Comparison of ENCODE assay signal across 1 cellular context in the genomic region with DNA sequence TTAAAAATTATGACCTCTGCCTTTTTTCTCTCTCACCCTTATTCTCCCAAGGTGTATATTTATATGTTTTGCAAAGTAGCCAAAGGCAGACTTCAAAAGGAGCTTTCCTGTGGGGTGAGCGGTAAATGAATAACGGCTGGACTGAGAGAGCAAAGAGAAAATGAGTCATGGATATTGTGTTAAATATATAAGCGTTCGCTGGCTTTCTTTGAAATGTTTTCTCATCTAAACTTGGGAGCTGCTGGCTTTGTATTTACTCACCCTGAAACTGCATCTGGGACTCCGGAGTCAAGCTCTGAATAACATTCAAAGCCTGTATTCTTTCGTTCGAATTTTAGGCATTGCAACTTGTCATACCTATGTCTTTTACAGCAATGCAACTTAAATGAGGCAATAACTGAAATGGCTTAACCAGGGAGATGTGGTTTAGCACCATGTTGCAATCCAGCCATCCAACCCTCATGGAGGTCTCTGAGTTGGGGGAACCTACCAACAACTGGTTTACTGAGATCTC.
TF ChIP-seq lines count a peak whose summit lies in the region.

No MANE protein-coding gene starts in this region.

TF ChIP-seq in HepG2, 621 proteins besides CTCF, POLR2A, EP300 and RAD21 (continued from another document and continues in another):
- TF ChIP-seq, protein P1, sequence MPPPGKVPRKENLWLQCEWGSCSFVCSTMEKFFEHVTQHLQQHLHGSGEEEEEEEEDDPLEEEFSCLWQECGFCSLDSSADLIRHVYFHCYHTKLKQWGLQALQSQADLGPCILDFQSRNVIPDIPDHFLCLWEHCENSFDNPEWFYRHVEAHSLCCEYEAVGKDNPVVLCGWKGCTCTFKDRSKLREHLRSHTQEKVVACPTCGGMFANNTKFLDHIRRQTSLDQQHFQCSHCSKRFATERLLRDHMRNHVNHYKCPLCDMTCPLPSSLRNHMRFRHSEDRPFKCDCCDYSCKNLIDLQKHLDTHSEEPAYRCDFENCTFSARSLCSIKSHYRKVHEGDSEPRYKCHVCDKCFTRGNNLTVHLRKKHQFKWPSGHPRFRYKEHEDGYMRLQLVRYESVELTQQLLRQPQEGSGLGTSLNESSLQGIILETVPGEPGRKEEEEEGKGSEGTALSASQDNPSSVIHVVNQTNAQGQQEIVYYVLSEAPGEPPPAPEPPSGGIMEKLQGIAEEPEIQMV (CRISPR knock-in tag; IDR thresholded peaks at IDR 0.05; ENCODE audit: low read depth): no peak
- TF ChIP-seq NFYC (CRISPR knock-in tag; IDR thresholded peaks at IDR 0.05): no peak
- peak in 1 of 2 experiments; percentile 10; a peak in 1 of 4 replicates for TF ChIP-seq NR2F1 (CRISPR knock-in tag; IDR thresholded peaks at IDR 0.05)
- TF ChIP-seq, protein P2, sequence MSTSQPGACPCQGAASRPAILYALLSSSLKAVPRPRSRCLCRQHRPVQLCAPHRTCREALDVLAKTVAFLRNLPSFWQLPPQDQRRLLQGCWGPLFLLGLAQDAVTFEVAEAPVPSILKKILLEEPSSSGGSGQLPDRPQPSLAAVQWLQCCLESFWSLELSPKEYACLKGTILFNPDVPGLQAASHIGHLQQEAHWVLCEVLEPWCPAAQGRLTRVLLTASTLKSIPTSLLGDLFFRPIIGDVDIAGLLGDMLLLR (CRISPR knock-in tag; IDR thresholded peaks at IDR 0.05): no peak
- no peak for TF ChIP-seq CAMTA2 (CRISPR knock-in tag; IDR thresholded peaks at IDR 0.05; ENCODE audit: borderline replicate concordance)
- TF ChIP-seq GATA4 (IDR thresholded peaks at IDR 0.05; ENCODE audit: borderline replicate concordance, low read depth): no peak
- no peak for TF ChIP-seq ZNF619 (CRISPR knock-in tag; IDR thresholded peaks at IDR 0.05)
- TF ChIP-seq SAP130 (CRISPR knock-in tag; IDR thresholded peaks at IDR 0.05; ENCODE audit: low read depth): peak; percentile 77
- no peak for TF ChIP-seq SMARCE1 (IDR thresholded peaks at IDR 0.05; ENCODE audit: borderline replicate concordance)
- TF ChIP-seq YY1 (IDR thresholded peaks at IDR 0.05; ENCODE audit: insufficient read depth, insufficient replicate concordance, low read depth, low read length): no peak
- TF ChIP-seq ZNF816 (CRISPR knock-in tag; IDR thresholded peaks at IDR 0.05; ENCODE audit: borderline replicate concordance): peak; percentile 73; the same call in 1 of the 2 replicates
- no peak for TF ChIP-seq RXRA (CRISPR knock-in tag; IDR thresholded peaks at IDR 0.05)
- no peak for TF ChIP-seq NFKBIZ (CRISPR knock-in tag; IDR thresholded peaks at IDR 0.05)
- no peak for TF ChIP-seq CBX2 (IDR thresholded peaks at IDR 0.05; ENCODE audit: low read depth, low read length)
- TF ChIP-seq CBX2 (CRISPR knock-in tag; IDR thresholded peaks at IDR 0.05; ENCODE audit: low read depth): no peak
- no peak for TF ChIP-seq ZNF136 (CRISPR knock-in tag; IDR thresholded peaks at IDR 0.05; ENCODE audit: low read depth)
- no peak; the same call in 1 of the 2 replicates for TF ChIP-seq KMT2A (CRISPR knock-in tag; IDR thresholded peaks at IDR 0.05)
- no peak for TF ChIP-seq SCMH1 (CRISPR knock-in tag; IDR thresholded peaks at IDR 0.05; ENCODE audit: borderline replicate concordance)
- TF ChIP-seq AHR (CRISPR knock-in tag; IDR thresholded peaks at IDR 0.05): no peak
- no peak for TF ChIP-seq ZNF567 (CRISPR knock-in tag; IDR thresholded peaks at IDR 0.05; ENCODE audit: borderline replicate concordance)
- no peak for TF ChIP-seq STAT5B (CRISPR knock-in tag; IDR thresholded peaks at IDR 0.05)
- no peak for TF ChIP-seq MXD4 (CRISPR knock-in tag; IDR thresholded peaks at IDR 0.05)
- TF ChIP-seq ZFP37 (CRISPR knock-in tag; IDR thresholded peaks at IDR 0.05; ENCODE audit: borderline replicate concordance): 0 out of 2 replicates have a peak, but pooled peaks have one; percentile 54
- TF ChIP-seq, protein P3, sequence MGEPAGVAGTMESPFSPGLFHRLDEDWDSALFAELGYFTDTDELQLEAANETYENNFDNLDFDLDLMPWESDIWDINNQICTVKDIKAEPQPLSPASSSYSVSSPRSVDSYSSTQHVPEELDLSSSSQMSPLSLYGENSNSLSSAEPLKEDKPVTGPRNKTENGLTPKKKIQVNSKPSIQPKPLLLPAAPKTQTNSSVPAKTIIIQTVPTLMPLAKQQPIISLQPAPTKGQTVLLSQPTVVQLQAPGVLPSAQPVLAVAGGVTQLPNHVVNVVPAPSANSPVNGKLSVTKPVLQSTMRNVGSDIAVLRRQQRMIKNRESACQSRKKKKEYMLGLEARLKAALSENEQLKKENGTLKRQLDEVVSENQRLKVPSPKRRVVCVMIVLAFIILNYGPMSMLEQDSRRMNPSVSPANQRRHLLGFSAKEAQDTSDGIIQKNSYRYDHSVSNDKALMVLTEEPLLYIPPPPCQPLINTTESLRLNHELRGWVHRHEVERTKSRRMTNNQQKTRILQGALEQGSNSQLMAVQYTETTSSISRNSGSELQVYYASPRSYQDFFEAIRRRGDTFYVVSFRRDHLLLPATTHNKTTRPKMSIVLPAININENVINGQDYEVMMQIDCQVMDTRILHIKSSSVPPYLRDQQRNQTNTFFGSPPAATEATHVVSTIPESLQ (CRISPR knock-in tag; conservative IDR thresholded peaks at IDR 0.05): no peak
- TF ChIP-seq, protein P4, sequence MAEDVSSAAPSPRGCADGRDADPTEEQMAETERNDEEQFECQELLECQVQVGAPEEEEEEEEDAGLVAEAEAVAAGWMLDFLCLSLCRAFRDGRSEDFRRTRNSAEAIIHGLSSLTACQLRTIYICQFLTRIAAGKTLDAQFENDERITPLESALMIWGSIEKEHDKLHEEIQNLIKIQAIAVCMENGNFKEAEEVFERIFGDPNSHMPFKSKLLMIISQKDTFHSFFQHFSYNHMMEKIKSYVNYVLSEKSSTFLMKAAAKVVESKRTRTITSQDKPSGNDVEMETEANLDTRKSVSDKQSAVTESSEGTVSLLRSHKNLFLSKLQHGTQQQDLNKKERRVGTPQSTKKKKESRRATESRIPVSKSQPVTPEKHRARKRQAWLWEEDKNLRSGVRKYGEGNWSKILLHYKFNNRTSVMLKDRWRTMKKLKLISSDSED (CRISPR knock-in tag; IDR thresholded peaks at IDR 0.05): no peak
- TF ChIP-seq, protein P5, sequence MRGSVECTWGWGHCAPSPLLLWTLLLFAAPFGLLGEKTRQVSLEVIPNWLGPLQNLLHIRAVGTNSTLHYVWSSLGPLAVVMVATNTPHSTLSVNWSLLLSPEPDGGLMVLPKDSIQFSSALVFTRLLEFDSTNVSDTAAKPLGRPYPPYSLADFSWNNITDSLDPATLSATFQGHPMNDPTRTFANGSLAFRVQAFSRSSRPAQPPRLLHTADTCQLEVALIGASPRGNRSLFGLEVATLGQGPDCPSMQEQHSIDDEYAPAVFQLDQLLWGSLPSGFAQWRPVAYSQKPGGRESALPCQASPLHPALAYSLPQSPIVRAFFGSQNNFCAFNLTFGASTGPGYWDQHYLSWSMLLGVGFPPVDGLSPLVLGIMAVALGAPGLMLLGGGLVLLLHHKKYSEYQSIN (CRISPR knock-in tag; IDR thresholded peaks at IDR 0.05; ENCODE audit: borderline replicate concordance): no peak
- TF ChIP-seq, protein P6, sequence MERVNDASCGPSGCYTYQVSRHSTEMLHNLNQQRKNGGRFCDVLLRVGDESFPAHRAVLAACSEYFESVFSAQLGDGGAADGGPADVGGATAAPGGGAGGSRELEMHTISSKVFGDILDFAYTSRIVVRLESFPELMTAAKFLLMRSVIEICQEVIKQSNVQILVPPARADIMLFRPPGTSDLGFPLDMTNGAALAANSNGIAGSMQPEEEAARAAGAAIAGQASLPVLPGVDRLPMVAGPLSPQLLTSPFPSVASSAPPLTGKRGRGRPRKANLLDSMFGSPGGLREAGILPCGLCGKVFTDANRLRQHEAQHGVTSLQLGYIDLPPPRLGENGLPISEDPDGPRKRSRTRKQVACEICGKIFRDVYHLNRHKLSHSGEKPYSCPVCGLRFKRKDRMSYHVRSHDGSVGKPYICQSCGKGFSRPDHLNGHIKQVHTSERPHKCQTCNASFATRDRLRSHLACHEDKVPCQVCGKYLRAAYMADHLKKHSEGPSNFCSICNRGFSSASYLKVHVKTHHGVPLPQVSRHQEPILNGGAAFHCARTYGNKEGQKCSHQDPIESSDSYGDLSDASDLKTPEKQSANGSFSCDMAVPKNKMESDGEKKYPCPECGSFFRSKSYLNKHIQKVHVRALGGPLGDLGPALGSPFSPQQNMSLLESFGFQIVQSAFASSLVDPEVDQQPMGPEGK (CRISPR knock-in tag; IDR thresholded peaks at IDR 0.05): no peak
- TF ChIP-seq ATM (IDR thresholded peaks at IDR 0.05; ENCODE audit: borderline replicate concordance): no peak
- TF ChIP-seq, protein P7, sequence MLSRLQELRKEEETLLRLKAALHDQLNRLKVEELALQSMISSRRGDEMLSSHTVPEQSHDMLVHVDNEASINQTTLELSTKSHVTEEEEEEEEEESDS (CRISPR knock-in tag; IDR thresholded peaks at IDR 0.05; ENCODE audit: borderline replicate concordance): no peak
- TF ChIP-seq ZNF598 (CRISPR knock-in tag; IDR thresholded peaks at IDR 0.05; ENCODE audit: borderline replicate concordance): no peak
- TF ChIP-seq, protein P8, sequence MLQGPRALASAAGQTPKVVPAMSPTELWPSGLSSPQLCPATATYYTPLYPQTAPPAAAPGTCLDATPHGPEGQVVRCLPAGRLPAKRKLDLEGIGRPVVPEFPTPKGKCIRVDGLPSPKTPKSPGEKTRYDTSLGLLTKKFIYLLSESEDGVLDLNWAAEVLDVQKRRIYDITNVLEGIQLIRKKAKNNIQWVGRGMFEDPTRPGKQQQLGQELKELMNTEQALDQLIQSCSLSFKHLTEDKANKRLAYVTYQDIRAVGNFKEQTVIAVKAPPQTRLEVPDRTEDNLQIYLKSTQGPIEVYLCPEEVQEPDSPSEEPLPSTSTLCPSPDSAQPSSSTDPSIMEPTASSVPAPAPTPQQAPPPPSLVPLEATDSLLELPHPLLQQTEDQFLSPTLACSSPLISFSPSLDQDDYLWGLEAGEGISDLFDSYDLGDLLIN (CRISPR knock-in tag; IDR thresholded peaks at IDR 0.05; ENCODE audit: borderline replicate concordance): no peak
- TF ChIP-seq ZNF652 (CRISPR knock-in tag; IDR thresholded peaks at IDR 0.05; ENCODE audit: borderline replicate concordance, low read depth): no peak
- no peak for TF ChIP-seq NRL (CRISPR knock-in tag; IDR thresholded peaks at IDR 0.05; ENCODE audit: borderline replicate concordance)
- no peak for TF ChIP-seq MAFF (IDR thresholded peaks at IDR 0.05; ENCODE audit: low read depth, low read length)
- TF ChIP-seq ZNF441 (CRISPR knock-in tag; IDR thresholded peaks at IDR 0.05; ENCODE audit: borderline replicate concordance): no peak
- TF ChIP-seq, protein P9, sequence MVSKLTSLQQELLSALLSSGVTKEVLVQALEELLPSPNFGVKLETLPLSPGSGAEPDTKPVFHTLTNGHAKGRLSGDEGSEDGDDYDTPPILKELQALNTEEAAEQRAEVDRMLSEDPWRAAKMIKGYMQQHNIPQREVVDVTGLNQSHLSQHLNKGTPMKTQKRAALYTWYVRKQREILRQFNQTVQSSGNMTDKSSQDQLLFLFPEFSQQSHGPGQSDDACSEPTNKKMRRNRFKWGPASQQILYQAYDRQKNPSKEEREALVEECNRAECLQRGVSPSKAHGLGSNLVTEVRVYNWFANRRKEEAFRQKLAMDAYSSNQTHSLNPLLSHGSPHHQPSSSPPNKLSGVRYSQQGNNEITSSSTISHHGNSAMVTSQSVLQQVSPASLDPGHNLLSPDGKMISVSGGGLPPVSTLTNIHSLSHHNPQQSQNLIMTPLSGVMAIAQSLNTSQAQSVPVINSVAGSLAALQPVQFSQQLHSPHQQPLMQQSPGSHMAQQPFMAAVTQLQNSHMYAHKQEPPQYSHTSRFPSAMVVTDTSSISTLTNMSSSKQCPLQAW (CRISPR knock-in tag; IDR thresholded peaks at IDR 0.05): no peak; the same call in 1 of the 2 replicates
- TF ChIP-seq, protein P10, sequence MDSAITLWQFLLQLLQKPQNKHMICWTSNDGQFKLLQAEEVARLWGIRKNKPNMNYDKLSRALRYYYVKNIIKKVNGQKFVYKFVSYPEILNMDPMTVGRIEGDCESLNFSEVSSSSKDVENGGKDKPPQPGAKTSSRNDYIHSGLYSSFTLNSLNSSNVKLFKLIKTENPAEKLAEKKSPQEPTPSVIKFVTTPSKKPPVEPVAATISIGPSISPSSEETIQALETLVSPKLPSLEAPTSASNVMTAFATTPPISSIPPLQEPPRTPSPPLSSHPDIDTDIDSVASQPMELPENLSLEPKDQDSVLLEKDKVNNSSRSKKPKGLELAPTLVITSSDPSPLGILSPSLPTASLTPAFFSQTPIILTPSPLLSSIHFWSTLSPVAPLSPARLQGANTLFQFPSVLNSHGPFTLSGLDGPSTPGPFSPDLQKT (CRISPR knock-in tag; IDR thresholded peaks at IDR 0.05; ENCODE audit: borderline replicate concordance): no peak
- TF ChIP-seq, protein P11, sequence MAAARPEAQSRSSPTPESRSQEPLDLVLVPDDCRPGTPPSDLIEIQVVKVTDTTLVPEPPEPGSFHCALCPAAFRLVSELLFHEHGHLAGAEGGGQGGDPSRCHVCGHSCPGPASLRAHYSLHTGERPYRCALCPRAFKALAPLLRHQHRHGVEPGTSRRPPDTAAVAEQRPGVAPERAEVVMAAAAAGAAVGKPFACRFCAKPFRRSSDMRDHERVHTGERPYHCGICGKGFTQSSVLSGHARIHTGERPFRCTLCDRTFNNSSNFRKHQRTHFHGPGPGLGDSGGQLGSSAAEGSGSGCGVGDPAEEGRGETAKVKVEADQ (CRISPR knock-in tag; IDR thresholded peaks at IDR 0.05; ENCODE audit: borderline replicate concordance): no peak
- TF ChIP-seq ZNF780A (CRISPR knock-in tag; IDR thresholded peaks at IDR 0.05): no peak
- TF ChIP-seq PAX8 (CRISPR knock-in tag; IDR thresholded peaks at IDR 0.05; ENCODE audit: borderline replicate concordance): no peak
- TF ChIP-seq CC2D1A (CRISPR knock-in tag; IDR thresholded peaks at IDR 0.05): 0 out of 2 replicates have a peak, but pooled peaks have one; percentile 55
- TF ChIP-seq CHD4 (IDR thresholded peaks at IDR 0.05; ENCODE audit: borderline replicate concordance, low read length): no peak; the same call in 1 of the 2 replicates
